1 cellular context compared by ENCODE assay signal in the genomic region with DNA sequence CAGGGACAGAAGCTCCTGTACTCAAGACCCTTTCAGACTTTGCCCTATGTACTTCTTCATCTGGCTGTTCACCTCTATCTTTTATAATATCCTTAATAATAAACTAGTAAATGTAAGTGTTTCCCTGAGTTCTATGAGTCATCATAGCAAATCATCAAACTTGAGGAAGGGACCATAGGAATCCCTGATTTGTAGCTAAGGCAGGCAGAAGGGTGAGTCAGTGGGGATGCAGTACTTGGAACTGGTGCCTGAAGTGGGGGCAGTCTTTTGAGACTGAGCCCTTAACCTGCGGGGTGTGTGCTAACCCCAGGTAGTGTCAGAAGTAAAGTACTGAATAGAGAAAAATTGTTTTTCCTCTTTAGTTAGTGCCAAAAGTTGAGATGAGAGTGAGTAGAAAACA.
TF ChIP-seq lines count a peak whose summit lies in the region.

No MANE protein-coding gene starts in this region.

TF ChIP-seq in GM23338, 12 proteins besides CTCF, POLR2A, EP300 and RAD21 (continued from another document):
- TF ChIP-seq REST (IDR thresholded peaks at IDR 0.05; ENCODE audit: unreplicated experiment), result no peak
- no peak for TF ChIP-seq NANOG (IDR thresholded peaks at IDR 0.05; ENCODE audit: borderline replicate concordance)
- no peak for TF ChIP-seq ZNF462 (CRISPR knock-in tag; IDR thresholded peaks at IDR 0.05)
- TF ChIP-seq, protein P1, sequence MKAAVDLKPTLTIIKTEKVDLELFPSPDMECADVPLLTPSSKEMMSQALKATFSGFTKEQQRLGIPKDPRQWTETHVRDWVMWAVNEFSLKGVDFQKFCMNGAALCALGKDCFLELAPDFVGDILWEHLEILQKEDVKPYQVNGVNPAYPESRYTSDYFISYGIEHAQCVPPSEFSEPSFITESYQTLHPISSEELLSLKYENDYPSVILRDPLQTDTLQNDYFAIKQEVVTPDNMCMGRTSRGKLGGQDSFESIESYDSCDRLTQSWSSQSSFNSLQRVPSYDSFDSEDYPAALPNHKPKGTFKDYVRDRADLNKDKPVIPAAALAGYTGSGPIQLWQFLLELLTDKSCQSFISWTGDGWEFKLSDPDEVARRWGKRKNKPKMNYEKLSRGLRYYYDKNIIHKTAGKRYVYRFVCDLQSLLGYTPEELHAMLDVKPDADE (IDR thresholded peaks at IDR 0.05), result no peak
- TF ChIP-seq ZNF114 (CRISPR knock-in tag; IDR thresholded peaks at IDR 0.05), result no peak
- TF ChIP-seq CREB1 (CRISPR knock-in tag; IDR thresholded peaks at IDR 0.05; ENCODE audit: low read depth), result no peak
- no peak for TF ChIP-seq ZNF331 (CRISPR knock-in tag; IDR thresholded peaks at IDR 0.05; ENCODE audit: low read depth)
